Comparison of ENCODE assay signal across 8 cellular contexts in the genomic region with DNA sequence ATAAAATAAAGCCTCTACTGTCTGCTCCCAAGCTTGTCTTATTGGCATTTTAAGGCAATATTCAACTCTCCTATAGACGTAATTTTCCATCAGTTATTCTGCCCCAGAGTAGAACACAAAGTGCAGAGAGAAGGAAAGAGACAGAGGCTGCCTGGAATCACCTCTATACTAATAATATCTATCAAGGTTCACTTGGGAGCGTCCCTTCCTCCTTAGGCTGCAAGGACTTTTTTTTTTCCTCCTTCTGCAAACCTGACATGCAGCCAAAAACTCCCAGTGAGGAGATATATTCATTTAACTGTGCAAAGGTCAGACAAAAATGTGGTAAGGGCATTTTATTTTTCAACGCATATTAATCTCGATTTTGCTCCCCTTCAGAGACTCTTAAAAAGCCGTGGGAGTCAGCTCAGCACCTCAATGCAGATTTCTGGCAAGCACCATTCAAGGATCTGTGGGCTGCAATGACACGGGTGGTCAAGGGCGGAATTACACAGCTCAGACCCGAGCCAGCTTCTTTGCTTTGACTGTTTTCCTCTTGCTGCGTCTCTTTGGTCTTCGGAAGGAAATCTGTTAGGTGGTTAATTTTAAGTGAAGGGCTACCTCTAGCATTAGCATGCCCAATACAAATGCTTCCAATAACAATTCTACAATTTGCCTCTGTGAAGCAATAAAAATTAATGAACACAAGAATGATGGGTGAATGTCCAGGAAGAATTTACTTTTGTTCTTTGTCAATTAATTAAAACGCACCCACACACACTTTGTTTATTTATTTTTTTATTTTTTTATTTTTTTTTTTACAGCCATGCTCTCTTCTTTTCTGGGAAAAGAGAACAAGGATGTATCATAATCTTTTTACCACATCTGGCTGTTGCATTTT.
DNase-seq lines count a peak whose midpoint lies in the region; ATAC-seq and TF ChIP-seq lines count a peak whose summit lies in the region.

No MANE protein-coding gene starts in this region.

- H3K4me3 ChIP-seq in Karpas-422 (ENCODE audit: low read length) (no peak overlapping the region), left lung (no peak overlapping the region), uterus (no peak overlapping the region)

- H3K9me2 ChIP-seq in Karpas-422 (replicated peaks; ENCODE audit: insufficient read depth, low read length), result no peaks in the 10 kb centered on the region

- ATAC-seq in left lung (peak; percentile 85), HG03108 (IDR thresholded peaks at IDR 0.05; ENCODE audit: unreplicated experiment) (no peak)

- no peak overlapping the region for H2AFZ ChIP-seq in Karpas-422 (ENCODE audit: low read length)

- DNase-seq in COLO829 (ENCODE audit: low spot score) (peak; percentile 3), GM20000 (ENCODE audit: low spot score) (peak; percentile 10), Karpas-422 (peak; percentile 48), cerebellum (ENCODE audit: low spot score) (peak; percentile 43), left lung (no peak), uterus (peak; percentile 36 to 40), HCEC 1CT (no peak)

- no peaks in the 10 kb centered on the region for H3K79me2 ChIP-seq in Karpas-422 (ENCODE audit: low read length)

- H3K27ac ChIP-seq in Karpas-422 (ENCODE audit: low read length), result no peak overlapping the region
- no peak overlapping the region for H3K27ac ChIP-seq in left lung
- no peak overlapping the region for H3K27ac ChIP-seq in uterus

- H4K20me1 ChIP-seq in Karpas-422 (ENCODE audit: insufficient read depth, low read depth, low read length), result no peaks in the 10 kb centered on the region

- no peak for TF ChIP-seq POLR2A in uterus (IDR thresholded peaks at IDR 0.05)

- H3K36me3 ChIP-seq in Karpas-422 (ENCODE audit: insufficient read depth, low read length), result no peaks in the 10 kb centered on the region
- no peaks in the 10 kb centered on the region for H3K36me3 ChIP-seq in left lung
- H3K36me3 ChIP-seq in uterus, result no peaks in the 10 kb centered on the region

- intact Hi-C loops in left lung (cut with DNase I) (no loop called here), uterus (cut with DNase I; ENCODE audit: low total_unique reads) (no loop called here)

- no peaks in the 10 kb centered on the region for H3K27me3 ChIP-seq in Karpas-422 (ENCODE audit: low read length)
- H3K27me3 ChIP-seq in left lung, result no peaks in the 10 kb centered on the region
- no peaks in the 10 kb centered on the region for H3K27me3 ChIP-seq in uterus

- H3K4me1 ChIP-seq in Karpas-422 (ENCODE audit: low read length) (no peaks in the 10 kb centered on the region), left lung (peaks cover 0 to 12% of the 10 kb centered on the region in 2 donors), uterus (no peaks in the 10 kb centered on the region)

- peaks cover 11% of the 10 kb centered on the region for H3K9me3 ChIP-seq in Karpas-422 (ENCODE audit: low read length)
- peaks cover 0 to 8% of the 10 kb centered on the region in 2 donors for H3K9me3 ChIP-seq in left lung
- H3K9me3 ChIP-seq in uterus, result no peaks in the 10 kb centered on the region

- no peak overlapping the region for H3K4me2 ChIP-seq in Karpas-422 (ENCODE audit: low read depth, low read length, poor library complexity, severe bottlenecking)

- TF ChIP-seq CTCF in GM20000 (IDR thresholded peaks at IDR 0.05; ENCODE audit: extremely low read depth, missing control alignments), result peak; percentile 27
- TF ChIP-seq CTCF in left lung (IDR thresholded peaks at IDR 0.05), result peak; percentile 57 to 71
- TF ChIP-seq CTCF in uterus (IDR thresholded peaks at IDR 0.05), result peak; percentile 36 to 66 (median 50)

- no peak overlapping the region for H3K9ac ChIP-seq in Karpas-422 (ENCODE audit: low read length)

Comparison
In these comparisons a context has a peak if more than half of its experiments do, and no peak if none do; other contexts are left out.
1. DNase-seq: peak in COLO829 (single experiment), GM20000 (single experiment), Karpas-422 (single experiment), cerebellum (single experiment) and uterus (2 of 2); none in left lung (0 of 2) and HCEC 1CT (single experiment).
2. Peak in every context shown above with its lines, with median percentiles within 50 percentile points of each other: CTCF ChIP-seq.